11 cellular contexts compared by ENCODE assay signal in the genomic region with DNA sequence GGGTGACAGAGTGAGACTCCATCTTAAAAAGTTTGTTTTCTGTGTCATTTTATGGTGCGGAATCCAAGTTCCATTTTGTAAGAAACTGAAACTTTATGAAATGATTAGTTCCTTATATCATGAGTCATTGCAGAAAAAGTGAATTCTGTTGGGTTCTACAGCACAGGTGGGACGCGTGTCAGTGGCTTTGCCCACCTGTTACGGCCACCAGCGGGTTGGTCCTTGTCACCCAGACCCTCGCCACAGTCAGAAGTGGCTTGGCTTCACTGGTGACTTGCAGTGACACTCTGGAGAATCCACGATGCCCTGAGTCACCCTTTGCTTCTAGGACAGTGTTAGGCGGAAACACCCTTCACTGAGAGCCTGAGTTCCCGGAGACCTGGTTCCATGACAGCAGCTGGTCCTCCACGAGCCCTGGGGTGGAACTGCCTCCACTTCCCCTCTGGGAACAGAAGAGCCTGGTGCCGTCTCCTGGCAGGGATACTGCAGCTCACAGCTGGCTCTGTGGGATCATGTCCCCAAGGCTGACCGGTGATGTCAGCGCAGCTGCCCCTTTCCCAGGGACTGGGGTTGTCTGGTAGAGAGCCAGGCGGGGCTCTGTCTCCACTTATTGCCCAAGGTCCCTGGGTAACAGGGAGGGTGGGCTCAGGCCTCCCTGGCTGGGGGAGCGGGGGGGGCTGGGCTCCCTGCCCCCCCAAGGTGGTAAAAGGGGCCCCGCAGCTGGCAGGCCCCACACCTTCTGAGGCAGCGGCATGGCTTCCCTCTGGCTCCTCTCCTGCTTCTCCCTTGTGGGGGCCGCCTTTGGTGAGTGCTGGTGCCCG. TPM values are rescaled to one million over a fixed set of nuclear protein-coding genes. Genes with fewer than 3 reads are reported as not detected.
DNase-seq lines count a peak whose midpoint lies in the region; ATAC-seq lines count a peak whose summit lies in the region.
"Had no signal": no experiment of that assay in that cellular context is flagged by ENCODE, and none has a peak within 500 bp of the region (broad histone marks: within the 10 kb centered on the region; RNA-seq: fewer than 3 reads in every experiment).

A gene (plus strand): TSS at position 733 of the 821 bp plus-strand sequence. CDS start 20 bp downstream, at position 753.

- peaks cover 1% of the 10 kb centered on the region for H3K4me1 Mint-ChIP-seq in T-helper 2 cell treated with Interferon-gamma antibody and Interleukin-4, amounts not matched to agents 5 μg/mL and 100 μg/mL, for 36 hours (ENCODE audit: low read depth)
- H3K4me1 Mint-ChIP-seq in activated T-helper 1 cell treated with anti-CD3 and anti-CD28 coated beads, Interleukin-12 subunit alpha, Interleukin-12 subunit beta, Interleukin-2, Interleukin-4 antibody, amounts not matched to agents 30 ng/mL and 10 ng/mL and 1 ng/mL, durations not matched to agents 14 hours and 24 hours and 36 hours (ENCODE audit: low read depth), result peaks cover 9% of the 10 kb centered on the region

- H3K79me2 ChIP-seq in trophoblast cell (ENCODE audit: control insufficient read depth, insufficient read depth, low read length, poor library complexity), result peaks cover 1% of the 10 kb centered on the region

- H3K36me3 ChIP-seq in trophoblast cell (ENCODE audit: control insufficient read depth in 1 of 2, insufficient read depth in 2 of 2, low read length in 2 of 2), result no peaks in the 10 kb centered on the region
- H3K36me3 ChIP-seq: neutrophil, upper lobe of left lung had no signal

- peak within 1 kb of the TSS; percentile 39 for H2BK120ac ChIP-seq in trophoblast cell (ENCODE audit: insufficient read depth, low read length, poor library complexity)

- H3K4me1 ChIP-seq in trophoblast cell (ENCODE audit: control insufficient read depth in 1 of 2, insufficient read depth in 2 of 2, low read length in 2 of 2), result peaks cover 3 to 18% of the 10 kb centered on the region in 2 experiments

- H2BK12ac ChIP-seq in trophoblast cell (ENCODE audit: low read length), result peak within 1 kb of the TSS; percentile 80

- no peak within 1 kb of the TSS for H3K23ac ChIP-seq in trophoblast cell (ENCODE audit: low read length)

- H2AK5ac ChIP-seq in trophoblast cell (ENCODE audit: low read length), result peak within 1 kb of the TSS; percentile 96

- peak within 1 kb of the TSS; percentile 72 for H3K27ac Mint-ChIP-seq in T-helper 2 cell treated with Interferon-gamma antibody and Interleukin-4, amounts not matched to agents 5 μg/mL and 100 μg/mL, for 36 hours
- peak within 1 kb of the TSS; percentile 79 for H3K27ac Mint-ChIP-seq in activated T-helper 1 cell treated with anti-CD3 and anti-CD28 coated beads, Interleukin-12 subunit alpha, Interleukin-12 subunit beta, Interleukin-2, Interleukin-4 antibody, amounts not matched to agents 30 ng/mL and 10 ng/mL and 1 ng/mL, durations not matched to agents 14 hours and 24 hours and 36 hours

- no peak within 1 kb of the TSS for H3K4me2 ChIP-seq in trophoblast cell (ENCODE audit: low read length)

- H3K9me3 Mint-ChIP-seq in T-helper 2 cell treated with Interferon-gamma antibody and Interleukin-4, amounts not matched to agents 5 μg/mL and 100 μg/mL, for 36 hours, result no peaks in the 10 kb centered on the region
- H3K9me3 Mint-ChIP-seq in activated T-helper 1 cell treated with anti-CD3 and anti-CD28 coated beads, Interleukin-12 subunit alpha, Interleukin-12 subunit beta, Interleukin-2, Interleukin-4 antibody, amounts not matched to agents 30 ng/mL and 10 ng/mL and 1 ng/mL, durations not matched to agents 14 hours and 24 hours and 36 hours, result no peaks in the 10 kb centered on the region

- peak within 1 kb of the TSS; percentile 16 for H4K91ac ChIP-seq in trophoblast cell (ENCODE audit: low read depth, low read length)

- intact Hi-C loops in activated T-helper 1 cell treated with anti-CD3 and anti-CD28 coated beads, Interleukin-12 subunit alpha, Interleukin-12 subunit beta, Interleukin-2, Interleukin-4 antibody, amounts not matched to agents 30 ng/mL and 10 ng/mL and 1 ng/mL, durations not matched to agents 14 hours and 24 hours and 36 hours (cut with micrococcal nuclease), result no loop called here

- H3K27me3 Mint-ChIP-seq in T-helper 2 cell treated with Interferon-gamma antibody and Interleukin-4, amounts not matched to agents 5 μg/mL and 100 μg/mL, for 36 hours (ENCODE audit: low read depth), result no peaks in the 10 kb centered on the region
- H3K27me3 Mint-ChIP-seq in activated T-helper 1 cell treated with anti-CD3 and anti-CD28 coated beads, Interleukin-12 subunit alpha, Interleukin-12 subunit beta, Interleukin-2, Interleukin-4 antibody, amounts not matched to agents 30 ng/mL and 10 ng/mL and 1 ng/mL, durations not matched to agents 14 hours and 24 hours and 36 hours (ENCODE audit: insufficient read depth), result peaks cover 1% of the 10 kb centered on the region

- H3K9me3 ChIP-seq in trophoblast cell (ENCODE audit: insufficient read depth, low read depth, low read length), result no peaks in the 10 kb centered on the region
- H3K9me3 ChIP-seq: neutrophil, upper lobe of left lung had no signal

- H3K4me3 Mint-ChIP-seq in T-helper 2 cell treated with Interferon-gamma antibody and Interleukin-4, amounts not matched to agents 5 μg/mL and 100 μg/mL, for 36 hours, result peak within 1 kb of the TSS; percentile 58
- H3K4me3 Mint-ChIP-seq in activated T-helper 1 cell treated with anti-CD3 and anti-CD28 coated beads, Interleukin-12 subunit alpha, Interleukin-12 subunit beta, Interleukin-2, Interleukin-4 antibody, amounts not matched to agents 30 ng/mL and 10 ng/mL and 1 ng/mL, durations not matched to agents 14 hours and 24 hours and 36 hours, result peak within 1 kb of the TSS; percentile 68

- H3K14ac ChIP-seq in trophoblast cell (ENCODE audit: low read length), result peak within 1 kb of the TSS; percentile 54

- no peak within 1 kb of the TSS for H3K9ac ChIP-seq in trophoblast cell (ENCODE audit: low read length)

- no CpG with 5 or more reads among the region's 19 CpGs for WGBS in trophoblast cell (ENCODE audit: extremely low coverage, insufficient coverage, insufficient read length)

- H2BK5ac ChIP-seq in trophoblast cell (ENCODE audit: low read depth, low read length, poor library complexity), result no peak within 1 kb of the TSS

- H3K4me3 ChIP-seq in trophoblast cell (ENCODE audit: low read depth, low read length), result no peak within 1 kb of the TSS
- H3K4me3 ChIP-seq: upper lobe of left lung had no signal

- H2AFZ ChIP-seq in trophoblast cell (ENCODE audit: insufficient read depth, low read length, poor library complexity), result no peak within 1 kb of the TSS

- ATAC-seq in HG02623 (IDR thresholded peaks at IDR 0.05; ENCODE audit: unreplicated experiment) (peak; percentile 62), GM21390 (IDR thresholded peaks at IDR 0.05; ENCODE audit: unreplicated experiment) (no peak)

- H4K12ac ChIP-seq in trophoblast cell (ENCODE audit: low read depth, low read length), result no peak within 1 kb of the TSS

- H3K27ac ChIP-seq in trophoblast cell (ENCODE audit: low read depth, low read length), result peak within 1 kb of the TSS; percentile 36
- H3K27ac ChIP-seq: neutrophil, upper lobe of left lung had no signal

- no peaks in the 10 kb centered on the region for H3K36me3 Mint-ChIP-seq in T-helper 2 cell treated with Interferon-gamma antibody and Interleukin-4, amounts not matched to agents 5 μg/mL and 100 μg/mL, for 36 hours (ENCODE audit: low read depth)
- no peaks in the 10 kb centered on the region for H3K36me3 Mint-ChIP-seq in activated T-helper 1 cell treated with anti-CD3 and anti-CD28 coated beads, Interleukin-12 subunit alpha, Interleukin-12 subunit beta, Interleukin-2, Interleukin-4 antibody, amounts not matched to agents 30 ng/mL and 10 ng/mL and 1 ng/mL, durations not matched to agents 14 hours and 24 hours and 36 hours (ENCODE audit: low read depth)

- H4K8ac ChIP-seq in trophoblast cell (ENCODE audit: low read depth, low read length), result peak within 1 kb of the TSS; percentile 32

- DNase-seq in T-helper 2 cell treated with Interferon-gamma antibody and Interleukin-4, amounts not matched to agents 5 μg/mL and 100 μg/mL, for 36 hours (ENCODE audit: low spot score), result no peak
- DNase-seq in T-helper 2 cell (no peak), trophoblast cell (peak in 1 of 2 donors; percentile 48), Kasumi-1 (lab: John Stamatoyannopoulos, UW) (no peak)
- DNase-seq in activated T-helper 1 cell treated with anti-CD3 and anti-CD28 coated beads, Interleukin-12 subunit alpha, Interleukin-12 subunit beta, Interleukin-2, Interleukin-4 antibody, amounts not matched to agents 30 ng/mL and 10 ng/mL and 1 ng/mL, durations not matched to agents 14 hours and 24 hours and 36 hours (ENCODE audit: low spot score), result no peak
- DNase-seq in activated effector memory CD4-positive, alpha-beta T cell treated with anti-CD3 and anti-CD28 coated beads, Interleukin-2, amount 50 U/mL, for 16 hours, result no peak

- H3K4ac ChIP-seq in trophoblast cell (ENCODE audit: low read depth, low read length), result no peak within 1 kb of the TSS

- no peaks in the 10 kb centered on the region for H3K27me3 ChIP-seq in trophoblast cell (ENCODE audit: insufficient read depth, low read length)
- H3K27me3 ChIP-seq: upper lobe of left lung had no signal

- no peak within 1 kb of the TSS for H3K18ac ChIP-seq in trophoblast cell (ENCODE audit: low read length)

- H3K79me1 ChIP-seq in trophoblast cell (ENCODE audit: low read length), result peaks cover 2% of the 10 kb centered on the region

RNA-seq across cellular contexts. Expression of the gene that starts here (rescaled TPM):
- total RNA-seq in activated T-helper 1 cell treated with anti-CD3 and anti-CD28 coated beads, Interleukin-12 subunit alpha, Interleukin-12 subunit beta, Interleukin-2, Interleukin-4 antibody, amounts not matched to agents 30 ng/mL and 10 ng/mL and 1 ng/mL, durations not matched to agents 14 hours and 24 hours and 36 hours, result not detected in 2 replicates
- 0.15 TPM in 1 of 2 replicates, not detected in the other for polyA plus RNA-seq in trophoblast cell (2013)
- polyA plus RNA-seq: AG04450 had no signal
